ENCODE assay signal across 9 cellular contexts in the genomic region with DNA sequence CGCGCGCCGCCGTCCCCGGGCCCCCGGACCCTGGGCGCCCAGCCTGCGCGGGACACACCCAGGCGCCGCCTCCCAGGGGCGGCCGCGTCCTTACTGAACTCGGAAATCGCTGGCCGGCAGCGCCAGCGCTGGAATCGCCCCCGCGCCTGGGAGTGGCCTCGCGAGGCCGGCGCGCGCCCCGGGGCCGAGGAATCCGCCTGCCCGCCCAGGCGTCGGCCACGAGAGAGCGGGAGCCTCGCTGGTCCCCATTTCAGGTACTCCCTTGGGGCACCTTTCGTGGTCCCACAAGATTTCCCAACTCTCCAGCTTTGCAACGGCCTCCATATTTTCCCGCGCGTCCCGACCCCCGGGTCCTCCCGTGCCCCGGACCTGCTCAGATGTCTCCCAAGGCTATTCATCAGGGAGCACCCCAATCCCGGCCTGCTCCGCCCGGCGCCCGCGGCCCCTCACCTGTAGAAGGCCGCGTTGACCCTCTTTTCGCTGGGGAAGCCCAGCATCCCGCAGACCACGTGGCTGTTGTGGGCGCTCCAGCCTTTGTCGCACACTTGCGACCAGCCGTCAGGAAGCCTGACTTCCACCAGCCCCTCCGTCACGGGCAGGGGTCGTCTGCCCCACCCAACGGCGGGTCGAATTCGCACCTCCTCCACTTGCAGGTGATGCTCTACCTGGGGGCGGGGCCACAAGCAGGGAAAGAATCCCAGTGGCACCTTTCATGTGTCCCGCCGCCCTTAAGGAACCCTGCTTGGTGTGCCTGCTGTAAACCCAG. TPM values are rescaled to one million over a fixed set of nuclear protein-coding genes. Genes with fewer than 3 reads are reported as not detected.
DNase-seq lines count a peak whose midpoint lies in the region; ATAC-seq, FAIRE-seq and TF ChIP-seq lines count a peak whose summit lies in the region.
"Had no signal": no experiment of that assay in that cellular context is flagged by ENCODE, and none has a peak within 500 bp of the region (broad histone marks: within the 10 kb centered on the region; RNA-seq: fewer than 3 reads in every experiment).

No MANE protein-coding gene starts in this region.

- H3K27me3 Mint-ChIP-seq in mesothelial cell of epicardium (ENCODE audit: low read depth), result peaks cover 8% of the 10 kb centered on the region

- H3K9me3 Mint-ChIP-seq in mesothelial cell of epicardium, result no peaks in the 10 kb centered on the region

- H3K27ac Mint-ChIP-seq in mesothelial cell of epicardium, result peak overlapping the region; percentile 35

- no peak for TF ChIP-seq RAD21 in H1 (IDR thresholded peaks at IDR 0.05 in 1 of 2, conservative IDR thresholded peaks at IDR 0.05 in 1 of 2; ENCODE audit: low read depth in 2 of 2, low read length in 2 of 2)

- H4K5ac ChIP-seq in H1 (ENCODE audit: insufficient read length, low read depth, low read length), result no peak overlapping the region

- H3K79me2 ChIP-seq in H1 (ENCODE audit: control insufficient read depth in 1 of 2, insufficient read depth in 2 of 2, low read length in 2 of 2), result no peaks in the 10 kb centered on the region

- H2BK12ac ChIP-seq in H1 (ENCODE audit: low read depth, low read length), result no peak overlapping the region

- H2BK15ac ChIP-seq in H1 (ENCODE audit: low read length), result peak overlapping the region; percentile 12; the same call in 1 of the 2 replicates

- no peak overlapping the region for H2BK5ac ChIP-seq in H1 (ENCODE audit: low read depth, low read length)

- H3K4me3 Mint-ChIP-seq in mesothelial cell of epicardium, result peak overlapping the region; percentile 70

- no peak for TF ChIP-seq EP300 in H1 (IDR thresholded peaks at IDR 0.05; ENCODE audit: borderline replicate concordance in 1 of 2, low read depth in 2 of 2, low read length in 2 of 2)

- H3K4me2 ChIP-seq in H1 (ENCODE audit: insufficient read depth in 1 of 2, low read depth in 2 of 2, low read length in 2 of 2), result peak overlapping the region; percentile 77 to 84

- 0% methylated on average over 54 of the region's 72 CpGs; no CpG with 5 or more reads in 1 of the 2 experiments for WGBS in H1 (ENCODE audit: extremely low coverage in 1 of 2, insufficient coverage in 1 of 2, insufficient read length in 1 of 2, insufficient replicate concordance in 2 of 2, low coverage in 1 of 2, low lambda C conversion rate in 2 of 2, missing lambda C conversion rate in 1 of 2), 2 experiments

- no peak overlapping the region for H4K91ac ChIP-seq in H1 (replicated peaks; ENCODE audit: insufficient read length, low read length)

- no peak overlapping the region for H3K23ac ChIP-seq in H1 (ENCODE audit: insufficient read length)

- H3K27ac ChIP-seq in SK-N-MC (no peak overlapping the region), H1 (ENCODE audit: low read depth, low read length) (peak overlapping the region; percentile 11; the same call in 1 of the 2 replicates), uterus (peak overlapping the region; percentile 67 to 73)

- peak overlapping the region; percentile 96 for H4K8ac ChIP-seq in H1 (ENCODE audit: extremely low read depth, insufficient read depth, low read length)

- intact Hi-C loops in uterus (cut with DNase I; ENCODE audit: low total_unique reads), result no loop called here

- H3K18ac ChIP-seq in H1 (ENCODE audit: extremely low read depth, low read length), result peak overlapping the region; percentile 79

- DNase-seq in NCI-H345 (lab: John Stamatoyannopoulos, UW) (peak; percentile 53), NCI-H345 treated with DMSO at 0.1 percent for 48 hours (lab: John Stamatoyannopoulos, UW; ENCODE audit: unreplicated experiment) (no peak), SK-N-MC (ENCODE audit: low read depth, low spot score) (no peak), H1 (ENCODE audit: low read depth in 1 of 2, low spot score in 2 of 2) (peak in 1 of 2 experiments; percentile 87), mesothelial cell of epicardium (ENCODE audit: low spot score in 2 of 2, unreplicated experiment in 2 of 2) (peak in 1 of 2 experiments; percentile 61), uterus (peak in 1 of 2 donors; percentile 75), activated gamma-delta T cell (lab: John Stamatoyannopoulos, UW) (no peak)
- DNase-seq: DND-41 had no signal

- peak; percentile 38 for ATAC-seq in HG03108 (IDR thresholded peaks at IDR 0.05; ENCODE audit: unreplicated experiment)

- H3K4me3 ChIP-seq in SK-N-MC (peak overlapping the region; percentile 76), H1 (ENCODE audit: extremely low read depth in 1 of 4, insufficient read depth in 2 of 4, low read depth in 3 of 4, low read length in 4 of 4) (peak overlapping the region; percentile 62 to 90 (median 71)), uterus (peak overlapping the region; percentile 27 to 37)

- H3K27me3 ChIP-seq in H1 (replicated peaks in 1 of 4; ENCODE audit: control insufficient read depth in 3 of 4, extremely low read depth in 1 of 4, insufficient read depth in 3 of 4, low read length in 3 of 4) (peaks cover 4 to 59% (median 28%) of the 10 kb centered on the region in 4 experiments), uterus (no peaks in the 10 kb centered on the region)

- no peaks in the 10 kb centered on the region; the same call in 1 of the 2 replicates for H3K79me1 ChIP-seq in H1 (ENCODE audit: low read depth, low read length)

- TF ChIP-seq POLR2A in H1 (IDR thresholded peaks at IDR 0.05; ENCODE audit: control extremely low read depth in 1 of 2, low read depth in 2 of 2, low read length in 2 of 2) (peak in 1 of 2 experiments; percentile 63; a peak in 2 of 3 replicates), uterus (IDR thresholded peaks at IDR 0.05) (peak in 1 of 2 donors; percentile 52)

- H3K9me3 ChIP-seq in SK-N-MC (ENCODE audit: low read depth, low read length), result no peaks in the 10 kb centered on the region
- no peaks in the 10 kb centered on the region for H3K9me3 ChIP-seq in H1 (ENCODE audit: insufficient read depth in 2 of 2, low read depth in 1 of 2, low read length in 1 of 2)
- H3K9me3 ChIP-seq in uterus, result no peaks in the 10 kb centered on the region

- H2BK20ac ChIP-seq in H1 (ENCODE audit: low read length), result no peak overlapping the region

- no peak overlapping the region for H3K4ac ChIP-seq in H1 (replicated peaks; ENCODE audit: insufficient read length, low read depth, low read length)

- H2BK120ac ChIP-seq in H1 (replicated peaks; ENCODE audit: low read depth, low read length), result no peak overlapping the region

- peak overlapping the region; percentile 37; the same call in 1 of the 2 replicates for H2AFZ ChIP-seq in H1 (ENCODE audit: low read length)

- no peak overlapping the region for H3K14ac ChIP-seq in H1 (ENCODE audit: insufficient read length)

- no peak overlapping the region for H2AK5ac ChIP-seq in H1 (ENCODE audit: low read depth, low read length)

- H3K23me2 ChIP-seq in H1 (ENCODE audit: low read depth, low read length), result peaks cover 18% of the 10 kb centered on the region

- H3K4me1 ChIP-seq in H1 (replicated peaks in 1 of 4; ENCODE audit: control insufficient read depth in 3 of 4, insufficient read depth in 4 of 4, low read length in 3 of 4) (peaks cover 5 to 18% (median 7%) of the 10 kb centered on the region in 4 experiments), uterus (peaks cover 0 to 9% of the 10 kb centered on the region in 2 donors)

- H3K56ac ChIP-seq in H1 (replicated peaks; ENCODE audit: insufficient read length, low read depth, low read length), result peak overlapping the region; percentile 13

- no peak for FAIRE-seq in H1 (lab: Jason Lieb, UNC)

- CTCF ChIA-PET in H1 (lab: Charles Lee; ENCODE audit: partially characterized antibody), result interaction anchor here (0.7 to 2.8 kb wide), 5 partner anchors 14 to 45 kb away, joined by 3 to 12 read pairs (median 4); no protein-coding TSS in a partner anchor

- no peaks in the 10 kb centered on the region for H3K36me3 ChIP-seq in SK-N-MC (ENCODE audit: insufficient read depth, low read length)
- 0 out of 8 replicates have a peak, but pooled peaks cover 0 to 3% (median 0%) of the 10 kb centered on the region in 4 experiments for H3K36me3 ChIP-seq in H1 (ENCODE audit: control insufficient read depth in 2 of 4, insufficient read depth in 4 of 4, low read length in 3 of 4)
- H3K36me3 ChIP-seq in uterus, result no peaks in the 10 kb centered on the region

- TF ChIP-seq CTCF in H1 (IDR thresholded peaks at IDR 0.05; ENCODE audit: control extremely low read depth in 1 of 3, insufficient read depth in 1 of 3, low read depth in 1 of 3, low read length in 3 of 3), result no peak; a peak in 1 of 4 replicates
- no peak for TF ChIP-seq CTCF in mesothelial cell of epicardium (IDR thresholded peaks at IDR 0.05; ENCODE audit: unreplicated experiment)
- no peak for TF ChIP-seq CTCF in uterus (IDR thresholded peaks at IDR 0.05)

- H3K9ac ChIP-seq in SK-N-MC (ENCODE audit: insufficient read length) (peak overlapping the region; percentile 59), H1 (replicated peaks in 1 of 4; ENCODE audit: extremely low read depth in 1 of 4, low read depth in 3 of 4, low read length in 3 of 4) (peak overlapping the region; percentile 45 to 89 (median 74); a peak in 6 of 7 replicates)

- H3K4me1 Mint-ChIP-seq in mesothelial cell of epicardium, result peaks cover 28% of the 10 kb centered on the region

- POLR2A ChIA-PET in H1 (lab: Charles Lee; ENCODE audit: partially characterized antibody), result interaction anchor here (1.0 to 2.9 kb wide), 9 partner anchors 9 to 66 kb away, joined by 3 to 17 read pairs (median 5); partner anchors contain the start of genes AUP1, CCDC142, HTRA2 and LBX2

- H3K36me3 Mint-ChIP-seq in mesothelial cell of epicardium, result no peaks in the 10 kb centered on the region

- H4K20me1 ChIP-seq in H1 (replicated peaks in 1 of 2; ENCODE audit: control insufficient read depth in 1 of 2, insufficient read depth in 2 of 2, low read length in 2 of 2), result peaks cover 1 to 5% of the 10 kb centered on the region in 2 experiments

RNA-seq across cellular contexts. Expression of gene LOXL3, which starts 4.6 kb away (rescaled TPM):
- 19.5 and 22.4 TPM in 2 replicates for total RNA-seq in H1 (2021; fragmentation: NEBNext Ultra II Directional; extraction: Animal tissue kit (Norgen Biotek cat#: 25700))
- 22.1 and 27.2 TPM in 2 replicates for polyA plus RNA-seq in H1 (2011; rRNA removed)
- 26.3 TPM for polyA plus RNA-seq in H1 (2011; cell fraction: cytosol; rRNA removed)
- 31.9 TPM for polyA plus RNA-seq in H1 (2011; cell fraction: nucleus; rRNA removed)
- polyA plus RNA-seq in H1 (2012, experiment 1 of 2), result 21.1 to 25.5 TPM (median 22.6 TPM) in 4 replicates
- 17.5 TPM for polyA plus RNA-seq in H1 (2012, experiment 2 of 2)
- polyA plus RNA-seq in H1 (2013, experiment 1 of 2), result 11.8 TPM
- polyA plus RNA-seq in H1 (2013, experiment 2 of 2), result 10.9 TPM
- polyA minus RNA-seq in H1 (2011; rRNA and poly(A)+ RNA removed), result 22.5 and 34.1 TPM in 2 replicates
- polyA minus RNA-seq in H1 (2011; cell fraction: cytosol; rRNA and poly(A)+ RNA removed), result 16.7 TPM
- 15.3 TPM for polyA minus RNA-seq in H1 (2011; cell fraction: nucleus; rRNA and poly(A)+ RNA removed)
- total RNA-seq in mesothelial cell of epicardium (20.3 to 26.7 TPM (median 21.9 TPM) in 3 replicates), uterus (10 to 100 TPM in 3 of 4 donors, 1 to 10 TPM in 1; 9.5 to 26.5 (median 17.5) TPM)

RNA-seq across cellular contexts. Expression of gene DOK1, which starts 5.4 kb away (rescaled TPM):
- total RNA-seq in H1 (2021; fragmentation: NEBNext Ultra II Directional; extraction: Animal tissue kit (Norgen Biotek cat#: 25700)), result 11.4 and 14.3 TPM in 2 replicates
- 11.0 and 16.5 TPM in 2 replicates for polyA plus RNA-seq in H1 (2011; rRNA removed)
- 14.1 TPM for polyA plus RNA-seq in H1 (2011; cell fraction: cytosol; rRNA removed)
- 19.2 TPM for polyA plus RNA-seq in H1 (2011; cell fraction: nucleus; rRNA removed)
- polyA plus RNA-seq in H1 (2012, experiment 1 of 2), result 10.6 to 14.7 TPM (median 13.9 TPM) in 4 replicates
- 13.5 TPM for polyA plus RNA-seq in H1 (2012, experiment 2 of 2)
- 8.1 TPM for polyA plus RNA-seq in H1 (2013, experiment 1 of 2)
- polyA plus RNA-seq in H1 (2013, experiment 2 of 2), result 7.9 TPM
- polyA minus RNA-seq in H1 (2011; rRNA and poly(A)+ RNA removed), result 7.5 and 9.6 TPM in 2 replicates
- 5.7 TPM for polyA minus RNA-seq in H1 (2011; cell fraction: cytosol; rRNA and poly(A)+ RNA removed)
- polyA minus RNA-seq in H1 (2011; cell fraction: nucleus; rRNA and poly(A)+ RNA removed), result 11.0 TPM
- total RNA-seq in mesothelial cell of epicardium (10.7 to 11.9 TPM (median 10.8 TPM) in 3 replicates), uterus (10 to 100 TPM in 3 of 4 donors, under 1 TPM in 1; 0.29 to 85.0 (median 13.8) TPM)

RNA-seq across cellular contexts. Expression of gene HTRA2, which starts 19.4 kb away (rescaled TPM):
- 21.6 and 24.6 TPM in 2 replicates for total RNA-seq in H1 (2021; fragmentation: NEBNext Ultra II Directional; extraction: Animal tissue kit (Norgen Biotek cat#: 25700))
- polyA plus RNA-seq in H1 (2011; rRNA removed), result 37.6 TPM in 2 replicates
- 33.9 TPM for polyA plus RNA-seq in H1 (2011; cell fraction: cytosol; rRNA removed)
- polyA plus RNA-seq in H1 (2011; cell fraction: nucleus; rRNA removed), result 41.8 TPM
- 22.7 to 30.7 TPM (median 27.3 TPM) in 4 replicates for polyA plus RNA-seq in H1 (2012, experiment 1 of 2)
- polyA plus RNA-seq in H1 (2012, experiment 2 of 2), result 36.9 TPM
- polyA plus RNA-seq in H1 (2013, experiment 1 of 2), result 19.1 TPM
- polyA plus RNA-seq in H1 (2013, experiment 2 of 2), result 18.5 TPM
- 27.1 and 32.7 TPM in 2 replicates for polyA minus RNA-seq in H1 (2011; rRNA and poly(A)+ RNA removed)
- 15.4 TPM for polyA minus RNA-seq in H1 (2011; cell fraction: cytosol; rRNA and poly(A)+ RNA removed)
- polyA minus RNA-seq in H1 (2011; cell fraction: nucleus; rRNA and poly(A)+ RNA removed), result 27.5 TPM
- 25.1 to 26.1 TPM (median 25.7 TPM) in 3 replicates for total RNA-seq in mesothelial cell of epicardium
- 10 to 100 TPM; 13.1 to 40.1 (median 33.9) TPM for total RNA-seq in uterus

RNA-seq across cellular contexts. Expression of gene AUP1, which starts 19.6 kb away (rescaled TPM):
- 82.7 and 83.4 TPM in 2 replicates for total RNA-seq in H1 (2021; fragmentation: NEBNext Ultra II Directional; extraction: Animal tissue kit (Norgen Biotek cat#: 25700))
- polyA plus RNA-seq in H1 (2011; rRNA removed), result 121 and 162 TPM in 2 replicates
- 134 TPM for polyA plus RNA-seq in H1 (2011; cell fraction: cytosol; rRNA removed)
- 469 TPM for polyA plus RNA-seq in H1 (2011; cell fraction: nucleus; rRNA removed)
- 82.2 to 98.1 TPM (median 92.2 TPM) in 4 replicates for polyA plus RNA-seq in H1 (2012, experiment 1 of 2)
- 103 TPM for polyA plus RNA-seq in H1 (2012, experiment 2 of 2)
- 124 TPM for polyA plus RNA-seq in H1 (2013, experiment 1 of 2)
- polyA plus RNA-seq in H1 (2013, experiment 2 of 2), result 130 TPM
- 63.7 and 83.7 TPM in 2 replicates for polyA minus RNA-seq in H1 (2011; rRNA and poly(A)+ RNA removed)
- 54.0 TPM for polyA minus RNA-seq in H1 (2011; cell fraction: cytosol; rRNA and poly(A)+ RNA removed)
- polyA minus RNA-seq in H1 (2011; cell fraction: nucleus; rRNA and poly(A)+ RNA removed), result 85.4 TPM
- 86.2 to 89.4 TPM (median 86.8 TPM) in 3 replicates for total RNA-seq in mesothelial cell of epicardium
- 10 to 100 TPM; 62.8 to 87.0 (median 70.7) TPM for total RNA-seq in uterus

RNA-seq across cellular contexts. Expression of gene DQX1, which starts 23.1 kb away (rescaled TPM):
- total RNA-seq in H1 (2021; fragmentation: NEBNext Ultra II Directional; extraction: Animal tissue kit (Norgen Biotek cat#: 25700)), result 0.57 and 0.76 TPM in 2 replicates
- polyA plus RNA-seq in H1 (2011; rRNA removed), result 1.1 TPM in 2 replicates
- 1.4 TPM for polyA plus RNA-seq in H1 (2011; cell fraction: cytosol; rRNA removed)
- polyA plus RNA-seq in H1 (2011; cell fraction: nucleus; rRNA removed), result 9.0 TPM
- polyA plus RNA-seq in H1 (2012, experiment 1 of 2), result 0.51 to 1.4 TPM (median 0.73 TPM) in 4 replicates
- 0.47 TPM for polyA plus RNA-seq in H1 (2012, experiment 2 of 2)
- 0.85 TPM for polyA plus RNA-seq in H1 (2013, experiment 1 of 2)
- 0.35 TPM for polyA plus RNA-seq in H1 (2013, experiment 2 of 2)
- polyA minus RNA-seq in H1 (2011; rRNA and poly(A)+ RNA removed), result 0.44 and 1.1 TPM in 2 replicates
- not detected for polyA minus RNA-seq in H1 (2011; cell fraction: cytosol; rRNA and poly(A)+ RNA removed)
- polyA minus RNA-seq in H1 (2011; cell fraction: nucleus; rRNA and poly(A)+ RNA removed), result 2.1 TPM
- 0.16 to 0.42 TPM (median 0.29 TPM) in 3 replicates for total RNA-seq in mesothelial cell of epicardium
- not detected for total RNA-seq in uterus
